In genomic region chrX:19642517-19643109, GRCh38 we compare ENCODE assay signal across 1 cellular context.
TF ChIP-seq lines count a peak whose summit lies in the region.

No MANE protein-coding gene starts in this region.

TF ChIP-seq in SK-N-SH treated with all-trans-retinoic acid at 6 μM for 48 hours, 23 proteins besides CTCF, POLR2A, EP300 and RAD21 (continued from another document):
- TF ChIP-seq CSRNP3 (CRISPR knock-in tag; IDR thresholded peaks at IDR 0.05) (no peak), TOX (CRISPR knock-in tag; IDR thresholded peaks at IDR 0.05; ENCODE audit: borderline replicate concordance) (no peak), ESRRG (CRISPR knock-in tag; IDR thresholded peaks at IDR 0.05) (no peak)
